In genomic region chr3:112778298-112779008, GRCh38 we compare ENCODE assay signal across 12 cellular contexts.
DNase-seq lines count a peak whose midpoint lies in the region; ATAC-seq and TF ChIP-seq lines count a peak whose summit lies in the region.
"Had no signal": no experiment of that assay in that cellular context is flagged by ENCODE, and none has a peak within 500 bp of the region (broad histone marks: within the 10 kb centered on the region; RNA-seq: fewer than 3 reads in every experiment).

No MANE protein-coding gene starts in this region.

- no peak overlapping the region for H3K4me3 Mint-ChIP-seq in chondrocyte (ENCODE audit: unreplicated experiment)
- H3K4me3 Mint-ChIP-seq: T-helper 1 cell treated with Interleukin-12 subunit alpha and Interleukin-12 subunit beta and Interleukin-4 antibody, amounts not matched to agents 30 μg/mL and 1 μg/mL, for 36 hours had no signal

- H3K27ac Mint-ChIP-seq in chondrocyte (ENCODE audit: unreplicated experiment), result peak overlapping the region; percentile 82
- H3K27ac Mint-ChIP-seq: T-helper 1 cell treated with Interleukin-12 subunit alpha and Interleukin-12 subunit beta and Interleukin-4 antibody, amounts not matched to agents 30 μg/mL and 1 μg/mL, for 36 hours had no signal

- no peaks in the 10 kb centered on the region for H3K27me3 Mint-ChIP-seq in chondrocyte (ENCODE audit: low read depth)

- ATAC-seq in HG03175 (IDR thresholded peaks at IDR 0.05; ENCODE audit: unreplicated experiment), result no peak
- ATAC-seq: body of pancreas had no signal

- no peaks in the 10 kb centered on the region for H3K36me3 Mint-ChIP-seq in chondrocyte (ENCODE audit: low read depth)

- no peak for TF ChIP-seq CTCF in chondrocyte (IDR thresholded peaks at IDR 0.05)
- TF ChIP-seq CTCF in prostate gland (IDR thresholded peaks at IDR 0.05), result no peak

- no peaks in the 10 kb centered on the region for H3K4me1 ChIP-seq in muscle layer of duodenum (ENCODE audit: control insufficient read depth in 1 of 2, insufficient read depth in 2 of 2, low read length in 2 of 2)
- no peaks in the 10 kb centered on the region for H3K4me1 ChIP-seq in prostate gland (replicated peaks)
- H3K4me1 ChIP-seq: body of pancreas had no signal

- WGBS in prostate gland, result 85% methylated on average over 5 of the region's 5 CpGs

- no peak overlapping the region for H3K4me3 ChIP-seq in muscle layer of duodenum (ENCODE audit: low read depth in 1 of 2, low read length in 2 of 2)
- no peak overlapping the region for H3K4me3 ChIP-seq in prostate gland
- H3K4me3 ChIP-seq: body of pancreas had no signal

- H3K9me3 Mint-ChIP-seq in chondrocyte (ENCODE audit: low read depth), result no peaks in the 10 kb centered on the region
- H3K9me3 Mint-ChIP-seq: T-helper 1 cell treated with Interleukin-12 subunit alpha and Interleukin-12 subunit beta and Interleukin-4 antibody, amounts not matched to agents 30 μg/mL and 1 μg/mL, for 36 hours had no signal

- intact Hi-C loops in prostate gland (cut with DNase I), result no loop called here

- DNase-seq in AG20443 (ENCODE audit: low spot score) (peak; percentile 55), M059J (ENCODE audit: low read depth) (peak; percentile 70), chondrocyte (ENCODE audit: low spot score) (no peak), NCI-H187 treated with DMSO at 0.1 percent for 48 hours (lab: John Stamatoyannopoulos, UW) (no peak), prostate gland (ENCODE audit: low spot score) (no peak)
- DNase-seq in stimulated activated CD4-positive, alpha-beta T cell treated with anti-CD3 and anti-CD28 coated beads, Interleukin-4, amount 100 ng/mL, for 1 hour, result no peak
- DNase-seq: body of pancreas, KBM-7, NCI-H524 treated with DMSO at 0.1 percent for 48 hours had no signal

- peaks cover 67% of the 10 kb centered on the region for H3K4me1 Mint-ChIP-seq in chondrocyte (ENCODE audit: low read depth)

- TF ChIP-seq POLR2A in prostate gland (IDR thresholded peaks at IDR 0.05), result no peak

- H3K27me3 ChIP-seq in muscle layer of duodenum (ENCODE audit: low read depth, low read length), result no peaks in the 10 kb centered on the region
- peaks cover 2% of the 10 kb centered on the region for H3K27me3 ChIP-seq in prostate gland (replicated peaks; ENCODE audit: insufficient read depth)
- H3K27me3 ChIP-seq: body of pancreas had no signal

- H3K9me3 ChIP-seq in muscle layer of duodenum (ENCODE audit: control insufficient read depth in 1 of 2, low read length in 2 of 2) (no peaks in the 10 kb centered on the region), prostate gland (no peaks in the 10 kb centered on the region)
- H3K9me3 ChIP-seq: body of pancreas had no signal

- H3K36me3 ChIP-seq in muscle layer of duodenum (ENCODE audit: control insufficient read depth in 1 of 2, insufficient read depth in 2 of 2, low read length in 2 of 2) (no peaks in the 10 kb centered on the region), prostate gland (no peaks in the 10 kb centered on the region)

- H3K27ac ChIP-seq in muscle layer of duodenum (ENCODE audit: low read length) (peak overlapping the region; percentile 73), prostate gland (no peak overlapping the region)
- H3K27ac ChIP-seq: body of pancreas had no signal

Comparison
In these comparisons a context has a peak if more than half of its experiments do, and no peak if none do; other contexts are left out.
1. DNase-seq: peak in AG20443 (single experiment) and M059J (single experiment); none in chondrocyte (single experiment), stimulated activated CD4-positive, alpha-beta T cell treated with anti-CD3 and anti-CD28 coated beads, Interleukin-4, amount 100 ng/mL, for 1 hour (single experiment), NCI-H187 treated with DMSO at 0.1 percent for 48 hours (single experiment) and prostate gland (single experiment).